In genomic region chr12:47201190-47201589, GRCh38 we compare ENCODE assay signal across 7 cellular contexts.
DNase-seq lines count a peak whose midpoint lies in the region; ATAC-seq and TF ChIP-seq lines count a peak whose summit lies in the region.
"Not testable (repeated sequence)": the region's sequence is repeated elsewhere in the genome, so short reads cannot be mapped to it uniquely, and the experiment has no call there.

No MANE protein-coding gene starts in this region.

- not testable (repeated sequence) for H2BK15ac ChIP-seq in mesendoderm (replicated peaks; ENCODE audit: low read depth)

- not testable (repeated sequence) for H3K9me3 ChIP-seq in CD8-positive, alpha-beta T cell (ENCODE audit: low read length)

- intact Hi-C loops in CD8-positive, alpha-beta T cell (cut with DNase I, micrococcal nuclease): loop anchor here (10.0 kb wide), 2 partner anchors 504 to 614 kb away; partner anchors contain the start of genes HDAC7 (in 1 of the 2) and RPAP3 (in 1 of the 2)
- intact Hi-C loops in activated CD4-positive, alpha-beta T cell treated with anti-CD3 and anti-CD28 coated beads for 36 hours (cut with DNase I, micrococcal nuclease); natural killer cell (cut with micrococcal nuclease): not testable (repeated sequence)

- not testable (repeated sequence) for H3K27me3 ChIP-seq in CD8-positive, alpha-beta T cell (ENCODE audit: insufficient read depth, low read length); mesendoderm (ENCODE audit: insufficient read depth, low read length, poor library complexity)

- H3K4me2 ChIP-seq in mesendoderm (ENCODE audit: low read length): not testable (repeated sequence)

- H3K4me3 Mint-ChIP-seq in CD8-positive, alpha-beta T cell; IgD-negative memory B cell; activated CD4-positive, alpha-beta T cell treated with anti-CD3 and anti-CD28 coated beads for 36 hours; effector memory CD8-positive, alpha-beta T cell; natural killer cell: not testable (repeated sequence)
- peak overlapping the region; percentile 11 for H3K4me3 Mint-ChIP-seq in activated T-helper 17 cell treated with anti-CD3 and anti-CD28 coated beads, Interleukin-2, amount 50 U/mL, for 72 hours

- POLR2A ChIA-PET in CD8-positive, alpha-beta T cell (lab: Charles Lee): interaction anchor here (0.6 to 1.7 kb wide), 2 partner anchors 8 to 121 kb away, joined by 3 to 5 read pairs; partner anchors contain the start of genes AMIGO2 and PCED1B
- POLR2A ChIA-PET in activated CD4-positive, alpha-beta T cell treated with anti-CD3 and anti-CD28 coated beads for 36 hours (lab: Charles Lee): interaction anchor here (0.6 to 1.0 kb wide), 2 partner anchors 17 to 28 kb away, joined by 3 to 5 read pairs; no protein-coding TSS in a partner anchor

- CTCF ChIA-PET in CD8-positive, alpha-beta T cell (lab: Charles Lee): interaction anchor here (1.5 to 1.6 kb wide), 2 partner anchors 8 to 130 kb away, joined by 6 to 9 read pairs; no protein-coding TSS in a partner anchor
- CTCF ChIA-PET in activated CD4-positive, alpha-beta T cell treated with anti-CD3 and anti-CD28 coated beads for 36 hours (lab: Charles Lee): interaction anchor here (0.6 to 1.7 kb wide), 3 partner anchors 9 to 18 kb away, joined by 3 to 5 read pairs (median 3); no protein-coding TSS in a partner anchor

- H3K36me3 ChIP-seq in CD8-positive, alpha-beta T cell (ENCODE audit: insufficient read depth, low read length): peaks cover 16% of the 10 kb centered on the region
- H3K36me3 ChIP-seq in mesendoderm (ENCODE audit: control insufficient read depth, insufficient read depth, low read length): not testable (repeated sequence)

- not testable (repeated sequence) for H3K4ac ChIP-seq in mesendoderm (ENCODE audit: low read depth, low read length)

- not testable (repeated sequence) for H4K5ac ChIP-seq in mesendoderm (ENCODE audit: low read length)

- H3K4me3 ChIP-seq in CD8-positive, alpha-beta T cell (ENCODE audit: low read depth, low read length); mesendoderm (ENCODE audit: low read length): not testable (repeated sequence)

- peaks cover 56% of the 10 kb centered on the region for H3K36me3 Mint-ChIP-seq in CD8-positive, alpha-beta T cell
- H3K36me3 Mint-ChIP-seq in IgD-negative memory B cell: not testable (repeated sequence)
- peaks cover 58% of the 10 kb centered on the region for H3K36me3 Mint-ChIP-seq in activated CD4-positive, alpha-beta T cell treated with anti-CD3 and anti-CD28 coated beads for 36 hours (ENCODE audit: low read depth)
- peaks cover 50% of the 10 kb centered on the region for H3K36me3 Mint-ChIP-seq in activated T-helper 17 cell treated with anti-CD3 and anti-CD28 coated beads, Interleukin-2, amount 50 U/mL, for 72 hours (ENCODE audit: low read depth)
- H3K36me3 Mint-ChIP-seq in effector memory CD8-positive, alpha-beta T cell (ENCODE audit: insufficient read depth): peaks cover 40% of the 10 kb centered on the region
- H3K36me3 Mint-ChIP-seq in natural killer cell: peaks cover 29% of the 10 kb centered on the region

- H3K4me1 Mint-ChIP-seq in CD8-positive, alpha-beta T cell (ENCODE audit: low read depth): peaks cover 77% of the 10 kb centered on the region
- H3K4me1 Mint-ChIP-seq in IgD-negative memory B cell: peaks cover 35 to 56% (median 49%) of the 10 kb centered on the region in 3 donors
- H3K4me1 Mint-ChIP-seq in activated CD4-positive, alpha-beta T cell treated with anti-CD3 and anti-CD28 coated beads for 36 hours: peaks cover 57% of the 10 kb centered on the region
- peaks cover 49% of the 10 kb centered on the region for H3K4me1 Mint-ChIP-seq in activated T-helper 17 cell treated with anti-CD3 and anti-CD28 coated beads, Interleukin-2, amount 50 U/mL, for 72 hours
- peaks cover 37 to 71% of the 10 kb centered on the region in 2 donors for H3K4me1 Mint-ChIP-seq in effector memory CD8-positive, alpha-beta T cell (ENCODE audit: low read depth in 2 of 2)
- peaks cover 47 to 60% of the 10 kb centered on the region in 2 donors for H3K4me1 Mint-ChIP-seq in natural killer cell

- H3K27me3 Mint-ChIP-seq in CD8-positive, alpha-beta T cell (ENCODE audit: low read depth); IgD-negative memory B cell; activated CD4-positive, alpha-beta T cell treated with anti-CD3 and anti-CD28 coated beads for 36 hours; activated T-helper 17 cell treated with anti-CD3 and anti-CD28 coated beads, Interleukin-2, amount 50 U/mL, for 72 hours; effector memory CD8-positive, alpha-beta T cell; natural killer cell (ENCODE audit: low read depth in 2 of 2): not testable (repeated sequence)

- H3K9ac ChIP-seq in mesendoderm (ENCODE audit: low read length): not testable (repeated sequence)

- H3K9me3 Mint-ChIP-seq in CD8-positive, alpha-beta T cell; IgD-negative memory B cell; activated CD4-positive, alpha-beta T cell treated with anti-CD3 and anti-CD28 coated beads for 36 hours (ENCODE audit: low read depth); activated T-helper 17 cell treated with anti-CD3 and anti-CD28 coated beads, Interleukin-2, amount 50 U/mL, for 72 hours; effector memory CD8-positive, alpha-beta T cell; natural killer cell: not testable (repeated sequence)

- not testable (repeated sequence) for H2BK5ac ChIP-seq in mesendoderm (ENCODE audit: low read length)

- not testable (repeated sequence) for H4K8ac ChIP-seq in mesendoderm (ENCODE audit: low read depth, low read length)

- DNase-seq in CD8-positive, alpha-beta T cell; activated CD4-positive, alpha-beta T cell treated with anti-CD3 and anti-CD28 coated beads for 36 hours; effector memory CD8-positive, alpha-beta T cell; natural killer cell: not testable (repeated sequence)
- DNase-seq in mesendoderm: peak; percentile 60

- not testable (repeated sequence) for H3K79me2 ChIP-seq in mesendoderm (ENCODE audit: control insufficient read depth, insufficient read depth, low read length)

- H3K27ac Mint-ChIP-seq in CD8-positive, alpha-beta T cell: peak overlapping the region; percentile 75
- H3K27ac Mint-ChIP-seq in IgD-negative memory B cell (peak overlapping the region in 2 of 3 donors; percentile 63 to 64), natural killer cell (peak overlapping the region; percentile 53 to 82)
- H3K27ac Mint-ChIP-seq in activated CD4-positive, alpha-beta T cell treated with anti-CD3 and anti-CD28 coated beads for 36 hours: peak overlapping the region; percentile 55
- H3K27ac Mint-ChIP-seq in activated T-helper 17 cell treated with anti-CD3 and anti-CD28 coated beads, Interleukin-2, amount 50 U/mL, for 72 hours: peak overlapping the region; percentile 66
- H3K27ac Mint-ChIP-seq in effector memory CD8-positive, alpha-beta T cell: peak overlapping the region; percentile 70 to 87

- H2BK120ac ChIP-seq in mesendoderm (ENCODE audit: low read depth, low read length): not testable (repeated sequence)

- not testable (repeated sequence) for H2AK5ac ChIP-seq in mesendoderm (ENCODE audit: low read length)

- peaks cover 65% of the 10 kb centered on the region for H3K4me1 ChIP-seq in CD8-positive, alpha-beta T cell (ENCODE audit: insufficient read depth, low read length)
- H3K4me1 ChIP-seq in mesendoderm (ENCODE audit: control insufficient read depth, low read depth, low read length): not testable (repeated sequence)

- H3K56ac ChIP-seq in mesendoderm (ENCODE audit: low read length): not testable (repeated sequence)

- not testable (repeated sequence) for H3K27ac ChIP-seq in CD8-positive, alpha-beta T cell (ENCODE audit: low read depth, low read length); mesendoderm (ENCODE audit: low read depth, low read length)

- not testable (repeated sequence) for H3K18ac ChIP-seq in mesendoderm (ENCODE audit: low read length)

- H3K79me1 ChIP-seq in mesendoderm (ENCODE audit: low read length): not testable (repeated sequence)

- ATAC-seq in CD8-positive, alpha-beta T cell; activated CD4-positive, alpha-beta T cell treated with anti-CD3 and anti-CD28 coated beads for 36 hours; activated T-helper 17 cell treated with anti-CD3 and anti-CD28 coated beads, Interleukin-2, amount 50 U/mL, for 72 hours (replicated peaks); effector memory CD8-positive, alpha-beta T cell (replicated peaks); natural killer cell: not testable (repeated sequence)

- no CpG with 5 or more reads among the region's 6 CpGs for WGBS in mesendoderm (ENCODE audit: extremely low coverage, insufficient coverage, low lambda C conversion rate)

- not testable (repeated sequence) for TF ChIP-seq CTCF in CD8-positive, alpha-beta T cell (IDR thresholded peaks at IDR 0.05); natural killer cell (IDR thresholded peaks at IDR 0.05)

- H3K23ac ChIP-seq in mesendoderm (ENCODE audit: low read length): not testable (repeated sequence)
